In genomic region chr12:47360771-47361388, GRCh38 we compare ENCODE assay signal across 8 cellular contexts.
DNase-seq lines count a peak whose midpoint lies in the region; ATAC-seq and TF ChIP-seq lines count a peak whose summit lies in the region.

No MANE protein-coding gene starts in this region.

- intact Hi-C loops in A673 (cut with micrococcal nuclease; ENCODE audit: unreplicated experiment), result no loop called here
- intact Hi-C loops in activated CD4-positive, alpha-beta T cell treated with anti-CD3 and anti-CD28 coated beads, Interleukin-2, amount 10 ng/mL, durations not matched to agents 24 days and 14 days (cut with micrococcal nuclease), result loop anchor here (1.0 to 10.0 kb wide), 6 partner anchors 30 to 1366 kb away; partner anchors contain the start of genes RPAP3 and SCAF11
- intact Hi-C loops in left ventricle myocardium superior (cut with micrococcal nuclease), result no loop called here

- in situ Hi-C loops in GM13976 (cut with MboI; ENCODE audit: low sequenced_read_pairs, unreplicated experiment), result no loop called here

- CTCF ChIA-PET in A673 (lab: Charles Lee), result interaction anchor here (1.0 kb wide), 1 partner anchor 37 kb away, joined by 3 read pairs; no protein-coding TSS in a partner anchor

- peak overlapping the region; percentile 98 for H3K27ac Mint-ChIP-seq in activated CD4-positive, alpha-beta T cell treated with anti-CD3 and anti-CD28 coated beads, Interleukin-2, amount 10 ng/mL, durations not matched to agents 24 days and 14 days

- peaks cover 50% of the 10 kb centered on the region for H3K4me1 ChIP-seq in A673 (ENCODE audit: insufficient read depth, low read length, poor library complexity, severe bottlenecking)

- peak overlapping the region; percentile 81 for H3K27ac ChIP-seq in A673 (ENCODE audit: low read depth, low read length, poor library complexity, severe bottlenecking)

- ATAC-seq in GM18867 (IDR thresholded peaks at IDR 0.05; ENCODE audit: unreplicated experiment) (peak; percentile 32), HG03175 (IDR thresholded peaks at IDR 0.05; ENCODE audit: unreplicated experiment) (peak; percentile 33), left ventricle myocardium superior (peak; percentile 79), HG03571 (IDR thresholded peaks at IDR 0.05; ENCODE audit: unreplicated experiment) (no peak)

- no peaks in the 10 kb centered on the region for H3K36me3 ChIP-seq in A673 (ENCODE audit: insufficient read depth, low read length, poor library complexity, severe bottlenecking)

- no peaks in the 10 kb centered on the region for H3K9me3 ChIP-seq in A673 (ENCODE audit: low read depth, low read length, poor library complexity, severe bottlenecking)

- no peak for TF ChIP-seq CTCF in A673 (conservative IDR thresholded peaks at IDR 0.05; ENCODE audit: low read depth, low read length)
- no peak for TF ChIP-seq CTCF in GM13976 (IDR thresholded peaks at IDR 0.05; ENCODE audit: borderline replicate concordance, control extremely low read depth, extremely low read depth, insufficient read depth, missing control alignments)

- POLR2A ChIA-PET in A673 (lab: Charles Lee; ENCODE audit: low non-redundant PET), result no interaction called here

- H3K27me3 ChIP-seq in A673 (replicated peaks; ENCODE audit: insufficient read depth, low read depth, low read length, poor library complexity), result no peaks in the 10 kb centered on the region

- H3K9me3 Mint-ChIP-seq in activated CD4-positive, alpha-beta T cell treated with anti-CD3 and anti-CD28 coated beads, Interleukin-2, amount 10 ng/mL, durations not matched to agents 24 days and 14 days, result peaks cover 3% of the 10 kb centered on the region

- BruUV-seq in A673 (replicated peaks; lab: Mats Ljungman, UMichigan), result no TSS peak

- peak; percentile 91 for DNase-seq in A673 (ENCODE audit: low spot score)
- DNase-seq in activated CD4-positive, alpha-beta T cell treated with anti-CD3 and anti-CD28 coated beads, Interleukin-2, amount 10 ng/mL, durations not matched to agents 24 days and 14 days, result peak; percentile 91
- DNase-seq in left ventricle myocardium superior, result no peak
- no peak for DNase-seq in GM13976 (ENCODE audit: low spot score)
- no peak for DNase-seq in epidermal melanocyte (ENCODE audit: insufficient read length, low spot score)

- peak overlapping the region; percentile 81 for H3K4me3 Mint-ChIP-seq in activated CD4-positive, alpha-beta T cell treated with anti-CD3 and anti-CD28 coated beads, Interleukin-2, amount 10 ng/mL, durations not matched to agents 24 days and 14 days

- peaks cover 59% of the 10 kb centered on the region for H3K4me1 Mint-ChIP-seq in activated CD4-positive, alpha-beta T cell treated with anti-CD3 and anti-CD28 coated beads, Interleukin-2, amount 10 ng/mL, durations not matched to agents 24 days and 14 days

- H3K36me3 Mint-ChIP-seq in activated CD4-positive, alpha-beta T cell treated with anti-CD3 and anti-CD28 coated beads, Interleukin-2, amount 10 ng/mL, durations not matched to agents 24 days and 14 days (ENCODE audit: low read depth), result peaks cover 34% of the 10 kb centered on the region

- H3K4me3 ChIP-seq in A673 (ENCODE audit: low read depth, low read length, poor library complexity, severe bottlenecking), result peak overlapping the region; percentile 11

- no peaks in the 10 kb centered on the region for H3K27me3 Mint-ChIP-seq in activated CD4-positive, alpha-beta T cell treated with anti-CD3 and anti-CD28 coated beads, Interleukin-2, amount 10 ng/mL, durations not matched to agents 24 days and 14 days

Comparison
In these comparisons a context has a peak if more than half of its experiments do, and no peak if none do; other contexts are left out.
1. DNase-seq: peak in A673 (single experiment) and activated CD4-positive, alpha-beta T cell treated with anti-CD3 and anti-CD28 coated beads, Interleukin-2, amount 10 ng/mL, durations not matched to agents 24 days and 14 days (single experiment); none in left ventricle myocardium superior (single experiment), GM13976 (single experiment) and epidermal melanocyte (single experiment).